In genomic region chr1:212284744-212285684, GRCh38 we compare ENCODE assay signal across 8 cellular contexts. TPM values are rescaled to one million over a fixed set of nuclear protein-coding genes. Genes with fewer than 3 reads are reported as not detected.
A peak's percentile ranks its signal among the peaks of the same experiment; 100 is the strongest.
DNase-seq lines count a peak whose midpoint lies in the region; ATAC-seq, FAIRE-seq and TF ChIP-seq lines count a peak whose summit lies in the region.

TSS of gene PPP2R5A (plus strand) at chr1:212285410. CDS start at chr1:212286111, 701 bp downstream.

- TF ChIP-seq RAD21 in HepG2 (CRISPR knock-in tag; IDR thresholded peaks at IDR 0.05) = peak; percentile 66; the same call in 1 of the 2 replicates

- no peaks in the 10 kb centered on the region for H3K36me3 ChIP-seq in HepG2 (replicated peaks in 1 of 2; ENCODE audit: control insufficient read depth in 1 of 2, insufficient read depth in 2 of 2, low read length in 2 of 2)

- in situ Hi-C loops in HepG2 (cut with HindIII; ENCODE audit: extremely low pct_ligation_motif_present, low pct_unique_long_range_greater_than_20kb) = no loop called here

- 0 out of 4 replicates have a peak, but pooled peaks of 1 of the 2 experiments have one; percentile 9 for TF ChIP-seq EP300 in HepG2 (IDR thresholded peaks at IDR 0.05; ENCODE audit: low read depth in 2 of 2, low read length in 2 of 2)
- no peak for TF ChIP-seq EP300 in HepG2 (CRISPR knock-in tag; IDR thresholded peaks at IDR 0.05; ENCODE audit: borderline replicate concordance)

- POLR2A ChIA-PET in HepG2 (lab: Yijun Ruan, JAX) = interaction anchor here (0.6 to 2.0 kb wide), 20 partner anchors 11 to 249 kb away, joined by 3 to 23 read pairs (median 5); partner anchors contain the start of genes DTL and INTS7

- WGBS in HepG2 (ENCODE audit: low lambda C conversion rate) = 8% methylated on average over 2 of the region's 92 CpGs

- H3K27ac ChIP-seq in C4-2B = peak within 1 kb of the TSS; percentile 92
- peak within 1 kb of the TSS; percentile 91 for H3K27ac ChIP-seq in HepG2 (ENCODE audit: extremely low read length, insufficient read depth, low read length)

- H3K4me1 ChIP-seq in HepG2 (ENCODE audit: insufficient read depth, low read length) = peaks cover 32% of the 10 kb centered on the region

- DNase-seq in NCI-H748 treated with DMSO at 0.1 percent for 48 hours (lab: John Stamatoyannopoulos, UW) (peak; percentile 91), dermis blood vessel endothelial cell (peak; percentile 100), HepG2 (ENCODE audit: low spot score) (peak; percentile 97)
- peak; percentile 97 to 98 for DNase-seq in activated CD4-positive, alpha-beta T cell treated with anti-CD3 and anti-CD28 coated beads, Interleukin-2, amount 50 U/mL, for 4 hours
- DNase-seq in stimulated activated CD4-positive, alpha-beta T cell treated with anti-CD3 and anti-CD28 coated beads, Interleukin-4, amount 100 ng/mL, for 24 hours = peak; percentile 98

- intact Hi-C loops in HepG2 (cut with micrococcal nuclease; ENCODE audit: unreplicated experiment) = loop anchor here (1.0 to 5.0 kb wide), 3 partner anchors 29 to 58 kb away; no protein-coding TSS in a partner anchor

- no peak within 1 kb of the TSS for H2AFZ ChIP-seq in HepG2 (ENCODE audit: low read length)

- TF ChIP-seq CTCF in C4-2B (conservative IDR thresholded peaks at IDR 0.05) = peak; percentile 44
- peak; percentile 85 for TF ChIP-seq CTCF in HepG2 (CRISPR knock-in tag; IDR thresholded peaks at IDR 0.05)

- ATAC-seq in GM19351 (IDR thresholded peaks at IDR 0.05; ENCODE audit: unreplicated experiment) (peak; percentile 89), HG03558 (IDR thresholded peaks at IDR 0.05; ENCODE audit: extremely low read depth, unreplicated experiment) (peak; percentile 84), HepG2 (peak; percentile 93)

- peaks cover 44% of the 10 kb centered on the region for H3K79me2 ChIP-seq in HepG2 (ENCODE audit: insufficient read depth, low read length)

- H3K9me3 ChIP-seq in HepG2 (ENCODE audit: low read length) = no peaks in the 10 kb centered on the region

- no TSS peak for BruUV-seq in HepG2 (replicated peaks; lab: Mats Ljungman, UMichigan)

- CTCF ChIA-PET in HepG2 (lab: Yijun Ruan, JAX; ENCODE audit: low intra/inter-chr PET ratio, low total read pairs) = no interaction called here

- no peaks in the 10 kb centered on the region; a peak in 1 of 5 replicates for H3K27me3 ChIP-seq in HepG2 (ENCODE audit: control insufficient read depth in 1 of 2, insufficient read depth in 2 of 2, low read length in 2 of 2)

- H4K20me1 ChIP-seq in HepG2 (ENCODE audit: insufficient read depth, low read length) = peaks cover 34% of the 10 kb centered on the region

- H3K9ac ChIP-seq in HepG2 (ENCODE audit: insufficient read depth, low read depth, low read length) = peak within 1 kb of the TSS; percentile 91

- peak within 1 kb of the TSS; percentile 85 to 98 (median 96) for H3K4me3 ChIP-seq in HepG2 (replicated peaks in 1 of 3; ENCODE audit: insufficient read depth in 1 of 3, low read depth in 2 of 3, low read length in 3 of 3)

- TF ChIP-seq POLR2A in HepG2 (IDR thresholded peaks at IDR 0.05; ENCODE audit: insufficient read depth in 1 of 2, low read depth in 2 of 2, low read length in 2 of 2) = peak; percentile 71 to 72

- FAIRE-seq in HepG2 (lab: Jason Lieb, UNC) = peak; percentile 70

- peak within 1 kb of the TSS; percentile 82 for H3K4me2 ChIP-seq in HepG2 (ENCODE audit: low read depth, low read length)

TF ChIP-seq in HepG2, 621 proteins besides CTCF, POLR2A, EP300 and RAD21 (continues in another document):
- TF ChIP-seq ZNF496 (CRISPR knock-in tag; IDR thresholded peaks at IDR 0.05; ENCODE audit: insufficient replicate concordance) = no peak
- TF ChIP-seq ZNF563 (CRISPR knock-in tag; IDR thresholded peaks at IDR 0.05) = no peak; the same call in 1 of the 2 replicates
- peak; percentile 58; the same call in 1 of the 2 replicates for TF ChIP-seq ARID4A (CRISPR knock-in tag; IDR thresholded peaks at IDR 0.05; ENCODE audit: borderline replicate concordance)
- 0 out of 2 replicates have a peak, but pooled peaks have one; percentile 41 for TF ChIP-seq ESRRA (CRISPR knock-in tag; IDR thresholded peaks at IDR 0.05; ENCODE audit: low read depth)
- no peak for TF ChIP-seq HNF4A (CRISPR knock-in tag; IDR thresholded peaks at IDR 0.05)
- no peak for TF ChIP-seq MLX (CRISPR knock-in tag; IDR thresholded peaks at IDR 0.05)
- TF ChIP-seq SP4 (CRISPR knock-in tag; IDR thresholded peaks at IDR 0.05) = peak; percentile 94
- TF ChIP-seq ISL2 (CRISPR knock-in tag; IDR thresholded peaks at IDR 0.05) = peak; percentile 47
- TF ChIP-seq TRAFD1 (CRISPR knock-in tag; IDR thresholded peaks at IDR 0.05; ENCODE audit: borderline replicate concordance) = no peak; the same call in 1 of the 2 replicates
- no peak for TF ChIP-seq PHB2 (IDR thresholded peaks at IDR 0.05; ENCODE audit: partially characterized antibody)
- no peak for TF ChIP-seq SMARCC2 (IDR thresholded peaks at IDR 0.05)
- TF ChIP-seq ZBTB8A (CRISPR knock-in tag; IDR thresholded peaks at IDR 0.05; ENCODE audit: borderline replicate concordance, low read depth) = no peak

RNA-seq across cellular contexts. Expression of gene PPP2R5A, which starts in this region (rescaled TPM):
- total RNA-seq in dermis blood vessel endothelial cell = 77.1 and 87.5 TPM in 2 replicates
- 22.0 and 26.5 TPM in 2 replicates for total RNA-seq in HepG2 (2016; rRNA removed; fragmentation: Illumina TruSeq; extraction: Trizol)
- total RNA-seq in HepG2 (2016; cell fraction: cytosol; rRNA removed; fragmentation: Illumina TruSeq; extraction: Trizol; ENCODE audit: low read depth) = 6.9 and 7.3 TPM in 2 replicates
- 21.8 and 25.0 TPM in 2 replicates for total RNA-seq in HepG2 (2016; cell fraction: insoluble cytoplasmic fraction; rRNA removed; fragmentation: Illumina TruSeq; extraction: Trizol)
- total RNA-seq in HepG2 (2016; cell fraction: membrane; rRNA removed; fragmentation: Illumina TruSeq; extraction: Trizol) = 22.7 and 24.3 TPM in 2 replicates
- 15.8 and 16.6 TPM in 2 replicates for total RNA-seq in HepG2 (2016; cell fraction: nucleus; rRNA removed; fragmentation: Illumina TruSeq; extraction: Trizol)
- 27.5 and 31.4 TPM in 2 replicates for polyA plus RNA-seq in HepG2 (2011; rRNA removed)
- 14.2 and 20.6 TPM in 2 replicates for polyA plus RNA-seq in HepG2 (2011; cell fraction: cytosol; rRNA removed)
- 13.4 and 15.4 TPM in 2 replicates for polyA plus RNA-seq in HepG2 (2011; cell fraction: nucleus; rRNA removed)
- polyA plus RNA-seq in HepG2 (2012) = 20.6 and 22.6 TPM in 2 replicates
- polyA plus RNA-seq in HepG2 (2016; cell fraction: cytosol; fragmentation: Illumina TruSeq; extraction: Trizol; ENCODE audit: low read depth) = 5.8 and 6.4 TPM in 2 replicates
- polyA plus RNA-seq in HepG2 (2016; cell fraction: insoluble cytoplasmic fraction; fragmentation: Illumina TruSeq; extraction: Trizol; ENCODE audit: low read depth) = 27.2 and 28.9 TPM in 2 replicates
- 18.6 and 19.6 TPM in 2 replicates for polyA plus RNA-seq in HepG2 (2016; cell fraction: membrane; fragmentation: Illumina TruSeq; extraction: Trizol; ENCODE audit: low read depth)
- polyA plus RNA-seq in HepG2 (2016; cell fraction: nucleus; fragmentation: Illumina TruSeq; extraction: Trizol; ENCODE audit: insufficient read depth, low read depth) = 19.9 and 22.9 TPM in 2 replicates
- polyA minus RNA-seq in HepG2 (2011; rRNA and poly(A)+ RNA removed; ENCODE audit: low replicate concordance) = 10.8 and 12.7 TPM in 2 replicates
- polyA minus RNA-seq in HepG2 (2011; cell fraction: cytosol; rRNA and poly(A)+ RNA removed) = 16.4 and 21.3 TPM in 2 replicates
- polyA minus RNA-seq in HepG2 (2011; cell fraction: nucleus; rRNA and poly(A)+ RNA removed) = 21.4 and 23.7 TPM in 2 replicates

Comparison
In these comparisons a context has a peak if more than half of its experiments do, and no peak if none do; other contexts are left out.
1. Peak in every context shown above with its lines: DNase-seq, ATAC-seq, H3K4me3 ChIP-seq and H3K27ac ChIP-seq.